Comparison of ENCODE assay signal across 1 cellular context in the genomic region with DNA sequence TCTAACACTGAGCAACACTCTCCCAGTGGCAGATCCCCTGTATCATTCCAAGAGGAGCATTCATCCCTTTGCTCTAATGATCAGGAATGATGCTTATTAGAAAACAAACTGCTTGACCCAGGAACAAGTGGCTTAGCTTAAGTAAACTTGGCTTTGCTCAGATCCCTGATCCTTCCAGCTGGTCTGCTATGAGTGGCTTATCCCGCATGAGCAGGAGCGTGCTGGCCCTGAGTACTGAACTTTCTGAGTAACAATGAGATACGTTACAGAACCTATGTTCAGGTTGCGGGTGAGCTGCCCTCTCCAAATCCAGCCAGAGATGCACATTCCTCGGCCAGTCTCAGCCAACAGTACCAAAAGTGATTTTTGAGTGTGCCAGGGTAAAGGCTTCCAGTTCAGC.
TF ChIP-seq lines count a peak whose summit lies in the region.

No MANE protein-coding gene starts in this region.

TF ChIP-seq in H1, 55 proteins besides CTCF, POLR2A, EP300 and RAD21:
- no peak for TF ChIP-seq SIX5 (IDR thresholded peaks at IDR 0.05; ENCODE audit: low read depth, low read length)
- TF ChIP-seq, protein P1, sequence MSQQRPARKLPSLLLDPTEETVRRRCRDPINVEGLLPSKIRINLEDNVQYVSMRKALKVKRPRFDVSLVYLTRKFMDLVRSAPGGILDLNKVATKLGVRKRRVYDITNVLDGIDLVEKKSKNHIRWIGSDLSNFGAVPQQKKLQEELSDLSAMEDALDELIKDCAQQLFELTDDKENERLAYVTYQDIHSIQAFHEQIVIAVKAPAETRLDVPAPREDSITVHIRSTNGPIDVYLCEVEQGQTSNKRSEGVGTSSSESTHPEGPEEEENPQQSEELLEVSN (IDR thresholded peaks at IDR 0.05): no peak
- no peak for TF ChIP-seq POLR2AphosphoS5 (IDR thresholded peaks at IDR 0.05; ENCODE audit: low read depth, low read length)
- no peak for TF ChIP-seq JUND (IDR thresholded peaks at IDR 0.05; ENCODE audit: low read length)
- TF ChIP-seq TCF12 (IDR thresholded peaks at IDR 0.05; ENCODE audit: low read depth, low read length): no peak
- TF ChIP-seq GABPA (IDR thresholded peaks at IDR 0.05; ENCODE audit: borderline replicate concordance, insufficient read depth, low read length): no peak
- TF ChIP-seq KDM5A (IDR thresholded peaks at IDR 0.05; ENCODE audit: low read length): no peak
- no peak for TF ChIP-seq CEBPB (IDR thresholded peaks at IDR 0.05; ENCODE audit: low read depth, low read length)
- no peak for TF ChIP-seq JUN (IDR thresholded peaks at IDR 0.05; ENCODE audit: low read depth, low read length)
- TF ChIP-seq, protein P2, sequence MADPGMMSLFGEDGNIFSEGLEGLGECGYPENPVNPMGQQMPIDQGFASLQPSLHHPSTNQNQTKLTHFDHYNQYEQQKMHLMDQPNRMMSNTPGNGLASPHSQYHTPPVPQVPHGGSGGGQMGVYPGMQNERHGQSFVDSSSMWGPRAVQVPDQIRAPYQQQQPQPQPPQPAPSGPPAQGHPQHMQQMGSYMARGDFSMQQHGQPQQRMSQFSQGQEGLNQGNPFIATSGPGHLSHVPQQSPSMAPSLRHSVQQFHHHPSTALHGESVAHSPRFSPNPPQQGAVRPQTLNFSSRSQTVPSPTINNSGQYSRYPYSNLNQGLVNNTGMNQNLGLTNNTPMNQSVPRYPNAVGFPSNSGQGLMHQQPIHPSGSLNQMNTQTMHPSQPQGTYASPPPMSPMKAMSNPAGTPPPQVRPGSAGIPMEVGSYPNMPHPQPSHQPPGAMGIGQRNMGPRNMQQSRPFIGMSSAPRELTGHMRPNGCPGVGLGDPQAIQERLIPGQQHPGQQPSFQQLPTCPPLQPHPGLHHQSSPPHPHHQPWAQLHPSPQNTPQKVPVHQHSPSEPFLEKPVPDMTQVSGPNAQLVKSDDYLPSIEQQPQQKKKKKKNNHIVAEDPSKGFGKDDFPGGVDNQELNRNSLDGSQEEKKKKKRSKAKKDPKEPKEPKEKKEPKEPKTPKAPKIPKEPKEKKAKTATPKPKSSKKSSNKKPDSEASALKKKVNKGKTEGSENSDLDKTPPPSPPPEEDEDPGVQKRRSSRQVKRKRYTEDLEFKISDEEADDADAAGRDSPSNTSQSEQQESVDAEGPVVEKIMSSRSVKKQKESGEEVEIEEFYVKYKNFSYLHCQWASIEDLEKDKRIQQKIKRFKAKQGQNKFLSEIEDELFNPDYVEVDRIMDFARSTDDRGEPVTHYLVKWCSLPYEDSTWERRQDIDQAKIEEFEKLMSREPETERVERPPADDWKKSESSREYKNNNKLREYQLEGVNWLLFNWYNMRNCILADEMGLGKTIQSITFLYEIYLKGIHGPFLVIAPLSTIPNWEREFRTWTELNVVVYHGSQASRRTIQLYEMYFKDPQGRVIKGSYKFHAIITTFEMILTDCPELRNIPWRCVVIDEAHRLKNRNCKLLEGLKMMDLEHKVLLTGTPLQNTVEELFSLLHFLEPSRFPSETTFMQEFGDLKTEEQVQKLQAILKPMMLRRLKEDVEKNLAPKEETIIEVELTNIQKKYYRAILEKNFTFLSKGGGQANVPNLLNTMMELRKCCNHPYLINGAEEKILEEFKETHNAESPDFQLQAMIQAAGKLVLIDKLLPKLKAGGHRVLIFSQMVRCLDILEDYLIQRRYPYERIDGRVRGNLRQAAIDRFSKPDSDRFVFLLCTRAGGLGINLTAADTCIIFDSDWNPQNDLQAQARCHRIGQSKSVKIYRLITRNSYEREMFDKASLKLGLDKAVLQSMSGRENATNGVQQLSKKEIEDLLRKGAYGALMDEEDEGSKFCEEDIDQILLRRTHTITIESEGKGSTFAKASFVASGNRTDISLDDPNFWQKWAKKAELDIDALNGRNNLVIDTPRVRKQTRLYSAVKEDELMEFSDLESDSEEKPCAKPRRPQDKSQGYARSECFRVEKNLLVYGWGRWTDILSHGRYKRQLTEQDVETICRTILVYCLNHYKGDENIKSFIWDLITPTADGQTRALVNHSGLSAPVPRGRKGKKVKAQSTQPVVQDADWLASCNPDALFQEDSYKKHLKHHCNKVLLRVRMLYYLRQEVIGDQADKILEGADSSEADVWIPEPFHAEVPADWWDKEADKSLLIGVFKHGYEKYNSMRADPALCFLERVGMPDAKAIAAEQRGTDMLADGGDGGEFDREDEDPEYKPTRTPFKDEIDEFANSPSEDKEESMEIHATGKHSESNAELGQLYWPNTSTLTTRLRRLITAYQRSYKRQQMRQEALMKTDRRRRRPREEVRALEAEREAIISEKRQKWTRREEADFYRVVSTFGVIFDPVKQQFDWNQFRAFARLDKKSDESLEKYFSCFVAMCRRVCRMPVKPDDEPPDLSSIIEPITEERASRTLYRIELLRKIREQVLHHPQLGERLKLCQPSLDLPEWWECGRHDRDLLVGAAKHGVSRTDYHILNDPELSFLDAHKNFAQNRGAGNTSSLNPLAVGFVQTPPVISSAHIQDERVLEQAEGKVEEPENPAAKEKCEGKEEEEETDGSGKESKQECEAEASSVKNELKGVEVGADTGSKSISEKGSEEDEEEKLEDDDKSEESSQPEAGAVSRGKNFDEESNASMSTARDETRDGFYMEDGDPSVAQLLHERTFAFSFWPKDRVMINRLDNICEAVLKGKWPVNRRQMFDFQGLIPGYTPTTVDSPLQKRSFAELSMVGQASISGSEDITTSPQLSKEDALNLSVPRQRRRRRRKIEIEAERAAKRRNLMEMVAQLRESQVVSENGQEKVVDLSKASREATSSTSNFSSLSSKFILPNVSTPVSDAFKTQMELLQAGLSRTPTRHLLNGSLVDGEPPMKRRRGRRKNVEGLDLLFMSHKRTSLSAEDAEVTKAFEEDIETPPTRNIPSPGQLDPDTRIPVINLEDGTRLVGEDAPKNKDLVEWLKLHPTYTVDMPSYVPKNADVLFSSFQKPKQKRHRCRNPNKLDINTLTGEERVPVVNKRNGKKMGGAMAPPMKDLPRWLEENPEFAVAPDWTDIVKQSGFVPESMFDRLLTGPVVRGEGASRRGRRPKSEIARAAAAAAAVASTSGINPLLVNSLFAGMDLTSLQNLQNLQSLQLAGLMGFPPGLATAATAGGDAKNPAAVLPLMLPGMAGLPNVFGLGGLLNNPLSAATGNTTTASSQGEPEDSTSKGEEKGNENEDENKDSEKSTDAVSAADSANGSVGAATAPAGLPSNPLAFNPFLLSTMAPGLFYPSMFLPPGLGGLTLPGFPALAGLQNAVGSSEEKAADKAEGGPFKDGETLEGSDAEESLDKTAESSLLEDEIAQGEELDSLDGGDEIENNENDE (IDR thresholded peaks at IDR 0.05; ENCODE audit: insufficient replicate concordance, low read length): no peak
- no peak for TF ChIP-seq BCL11A (IDR thresholded peaks at IDR 0.05; ENCODE audit: low read depth in 2 of 2, low read length in 2 of 2)
- TF ChIP-seq NRF1 (IDR thresholded peaks at IDR 0.05; ENCODE audit: low read depth, low read length): no peak
- TF ChIP-seq, protein P3, sequence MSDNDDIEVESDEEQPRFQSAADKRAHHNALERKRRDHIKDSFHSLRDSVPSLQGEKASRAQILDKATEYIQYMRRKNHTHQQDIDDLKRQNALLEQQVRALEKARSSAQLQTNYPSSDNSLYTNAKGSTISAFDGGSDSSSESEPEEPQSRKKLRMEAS (IDR thresholded peaks at IDR 0.05): no peak
- no peak for TF ChIP-seq KDM4A (IDR thresholded peaks at IDR 0.05; ENCODE audit: low read depth, low read length, severe bottlenecking)
- no peak for TF ChIP-seq POU5F1 (IDR thresholded peaks at IDR 0.05; ENCODE audit: low read depth, low read length)
- TF ChIP-seq, protein P4, sequence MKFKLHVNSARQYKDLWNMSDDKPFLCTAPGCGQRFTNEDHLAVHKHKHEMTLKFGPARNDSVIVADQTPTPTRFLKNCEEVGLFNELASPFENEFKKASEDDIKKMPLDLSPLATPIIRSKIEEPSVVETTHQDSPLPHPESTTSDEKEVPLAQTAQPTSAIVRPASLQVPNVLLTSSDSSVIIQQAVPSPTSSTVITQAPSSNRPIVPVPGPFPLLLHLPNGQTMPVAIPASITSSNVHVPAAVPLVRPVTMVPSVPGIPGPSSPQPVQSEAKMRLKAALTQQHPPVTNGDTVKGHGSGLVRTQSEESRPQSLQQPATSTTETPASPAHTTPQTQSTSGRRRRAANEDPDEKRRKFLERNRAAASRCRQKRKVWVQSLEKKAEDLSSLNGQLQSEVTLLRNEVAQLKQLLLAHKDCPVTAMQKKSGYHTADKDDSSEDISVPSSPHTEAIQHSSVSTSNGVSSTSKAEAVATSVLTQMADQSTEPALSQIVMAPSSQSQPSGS (IDR thresholded peaks at IDR 0.05; ENCODE audit: low read length): no peak
- TF ChIP-seq, protein P5, sequence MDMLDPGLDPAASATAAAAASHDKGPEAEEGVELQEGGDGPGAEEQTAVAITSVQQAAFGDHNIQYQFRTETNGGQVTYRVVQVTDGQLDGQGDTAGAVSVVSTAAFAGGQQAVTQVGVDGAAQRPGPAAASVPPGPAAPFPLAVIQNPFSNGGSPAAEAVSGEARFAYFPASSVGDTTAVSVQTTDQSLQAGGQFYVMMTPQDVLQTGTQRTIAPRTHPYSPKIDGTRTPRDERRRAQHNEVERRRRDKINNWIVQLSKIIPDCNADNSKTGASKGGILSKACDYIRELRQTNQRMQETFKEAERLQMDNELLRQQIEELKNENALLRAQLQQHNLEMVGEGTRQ (IDR thresholded peaks at IDR 0.05; ENCODE audit: low read length): no peak
- no peak for TF ChIP-seq RNF2 (IDR thresholded peaks at IDR 0.05; ENCODE audit: borderline replicate concordance, low read depth, low read length, missing control alignments, poor library complexity, severe bottlenecking)
